14 cellular contexts compared by ENCODE assay signal in the genomic region with DNA sequence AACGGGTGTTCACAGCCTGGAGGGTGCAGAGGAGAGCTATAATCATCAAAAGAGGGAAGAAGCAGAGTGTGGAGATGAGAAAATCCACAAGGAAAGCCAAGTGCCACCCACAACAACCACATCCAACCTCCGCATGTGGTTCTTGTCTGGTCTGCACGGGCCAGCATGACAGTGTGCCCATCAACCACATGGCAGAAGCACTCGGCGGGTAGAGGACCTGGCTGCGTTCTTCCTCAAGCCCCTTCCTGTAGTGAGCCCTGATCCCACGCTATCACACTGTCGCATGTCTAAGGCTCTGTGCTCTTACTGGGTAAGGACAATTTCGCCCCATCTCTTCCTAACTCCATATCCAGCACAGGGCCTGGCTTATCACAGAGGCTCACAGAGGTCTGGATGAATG. TPM values are rescaled to one million over a fixed set of nuclear protein-coding genes. Genes with fewer than 3 reads are reported as not detected.
DNase-seq lines count a peak whose midpoint lies in the region; ATAC-seq and TF ChIP-seq lines count a peak whose summit lies in the region.
"Had no signal": no experiment of that assay in that cellular context is flagged by ENCODE, and none has a peak within 500 bp of the region (broad histone marks: within the 10 kb centered on the region; RNA-seq: fewer than 3 reads in every experiment).

No MANE protein-coding gene starts in this region.

- no peaks in the 10 kb centered on the region for H3K9me3 Mint-ChIP-seq in activated CD4-positive, alpha-beta memory T cell treated with anti-CD3 and anti-CD28 coated beads for 36 hours
- H3K9me3 Mint-ChIP-seq in stimulated activated memory B cell treated with anti-CD40 and anti-IgM and Interleukin-4, amounts not matched to agents 10 μg/mL and 1 μg/mL and 100 μg/mL, for 72 hours: no peaks in the 10 kb centered on the region

- H3K4me1 Mint-ChIP-seq in activated CD4-positive, alpha-beta memory T cell treated with anti-CD3 and anti-CD28 coated beads for 36 hours (ENCODE audit: low read depth): peaks cover 12% of the 10 kb centered on the region
- peaks cover 24% of the 10 kb centered on the region for H3K4me1 Mint-ChIP-seq in stimulated activated memory B cell treated with anti-CD40 and anti-IgM and Interleukin-4, amounts not matched to agents 10 μg/mL and 1 μg/mL and 100 μg/mL, for 72 hours

- H3K4me3 Mint-ChIP-seq in activated CD4-positive, alpha-beta memory T cell treated with anti-CD3 and anti-CD28 coated beads for 36 hours: no peak overlapping the region
- no peak overlapping the region for H3K4me3 Mint-ChIP-seq in stimulated activated memory B cell treated with anti-CD40 and anti-IgM and Interleukin-4, amounts not matched to agents 10 μg/mL and 1 μg/mL and 100 μg/mL, for 72 hours

- POLR2A ChIA-PET in activated CD4-positive, alpha-beta memory T cell treated with anti-CD3 and anti-CD28 coated beads for 36 hours (lab: Charles Lee): no interaction called here

- peaks cover 7% of the 10 kb centered on the region for H3K36me3 Mint-ChIP-seq in activated CD4-positive, alpha-beta memory T cell treated with anti-CD3 and anti-CD28 coated beads for 36 hours
- H3K36me3 Mint-ChIP-seq in stimulated activated memory B cell treated with anti-CD40 and anti-IgM and Interleukin-4, amounts not matched to agents 10 μg/mL and 1 μg/mL and 100 μg/mL, for 72 hours: peaks cover 47% of the 10 kb centered on the region

- CTCF ChIA-PET in activated CD4-positive, alpha-beta memory T cell treated with anti-CD3 and anti-CD28 coated beads for 36 hours (lab: Charles Lee): interaction anchor here (0.9 to 7.1 kb wide), 4 partner anchors 11 to 90 kb away, joined by 3 to 144 read pairs (median 14); a partner anchor contains a TSS

- H3K4me3 ChIP-seq in right atrium auricular region (no peak overlapping the region), esophagus squamous epithelium (no peak overlapping the region)

- TF ChIP-seq CTCF in right atrium auricular region (IDR thresholded peaks at IDR 0.05) (no peak), esophagus squamous epithelium (IDR thresholded peaks at IDR 0.05) (no peak)

- no peaks in the 10 kb centered on the region for H3K9me3 ChIP-seq in right atrium auricular region
- H3K9me3 ChIP-seq in esophagus squamous epithelium: no peaks in the 10 kb centered on the region

- peak overlapping the region; percentile 94 for H3K27ac Mint-ChIP-seq in activated CD4-positive, alpha-beta memory T cell treated with anti-CD3 and anti-CD28 coated beads for 36 hours
- H3K27ac Mint-ChIP-seq in stimulated activated memory B cell treated with anti-CD40 and anti-IgM and Interleukin-4, amounts not matched to agents 10 μg/mL and 1 μg/mL and 100 μg/mL, for 72 hours: peak overlapping the region; percentile 96

- WGBS in esophagus squamous epithelium, 2 donors: 89 to 90% methylated on average over 9 of the region's 9 CpGs

- H3K27me3 Mint-ChIP-seq in activated CD4-positive, alpha-beta memory T cell treated with anti-CD3 and anti-CD28 coated beads for 36 hours: no peaks in the 10 kb centered on the region
- H3K27me3 Mint-ChIP-seq in stimulated activated memory B cell treated with anti-CD40 and anti-IgM and Interleukin-4, amounts not matched to agents 10 μg/mL and 1 μg/mL and 100 μg/mL, for 72 hours: no peaks in the 10 kb centered on the region

- H3K36me3 ChIP-seq in right atrium auricular region (peaks cover 66% of the 10 kb centered on the region), esophagus squamous epithelium (peaks cover 34 to 95% (median 51%) of the 10 kb centered on the region in 3 donors)

- H3K27me3 ChIP-seq in right atrium auricular region (no peaks in the 10 kb centered on the region), esophagus squamous epithelium (no peaks in the 10 kb centered on the region)

- DNase-seq in Right ventricle myocardium superior: peak; percentile 13
- DNase-seq in right atrium auricular region (ENCODE audit: low spot score): no peak
- DNase-seq in activated CD4-positive, alpha-beta memory T cell treated with anti-CD3 and anti-CD28 coated beads for 36 hours: no peak
- DNase-seq in iPS-NIHi11 (ENCODE audit: low spot score): peak; percentile 4
- DNase-seq in esophagus squamous epithelium (lab: John Stamatoyannopoulos, UW): no peak
- DNase-seq in SW 1271 (lab: John Stamatoyannopoulos, UW): no peak
- no peak for DNase-seq in activated gamma-delta T cell (lab: John Stamatoyannopoulos, UW)
- DNase-seq: activated CD4-positive, CD25-positive, alpha-beta regulatory T cell; cortex of kidney; glutamatergic neuron; IMR-90; NCI-H2081 treated with DMSO at 0.1 percent for 48 hours had no signal

- H3K27ac ChIP-seq in right atrium auricular region (no peak overlapping the region), esophagus squamous epithelium (no peak overlapping the region)
- H3K27ac ChIP-seq: parathyroid adenoma had no signal

- no peak for TF ChIP-seq POLR2A in esophagus squamous epithelium (IDR thresholded peaks at IDR 0.05)

- H3K4me1 ChIP-seq in right atrium auricular region: peaks cover 0 to 16% of the 10 kb centered on the region in 2 donors
- peaks cover 12 to 19% (median 12%) of the 10 kb centered on the region in 3 donors for H3K4me1 ChIP-seq in esophagus squamous epithelium

- intact Hi-C loops in Right ventricle myocardium superior (cut with DNase I) (loop anchor here (5.0 kb wide), 1 partner anchor 55 kb away; a partner anchor contains a TSS), esophagus squamous epithelium (cut with DNase I) (no loop called here)
- intact Hi-C loops in activated CD4-positive, alpha-beta memory T cell treated with anti-CD3 and anti-CD28 coated beads for 36 hours (cut with micrococcal nuclease): no loop called here

- ATAC-seq in Right ventricle myocardium superior (ENCODE audit: poor library complexity): no peak
- no peak for ATAC-seq in stimulated activated memory B cell treated with anti-CD40 and anti-IgM and Interleukin-4, amounts not matched to agents 10 μg/mL and 1 μg/mL and 100 μg/mL, for 72 hours

RNA-seq across cellular contexts. Expression of a gene that starts 41.9 kb away (rescaled TPM):
- total RNA-seq in Right ventricle myocardium superior (19.0 TPM), right atrium auricular region (10 to 100 TPM; 13.7 to 18.8 TPM), esophagus squamous epithelium (100 to 1,000 TPM in 1 of 4 donors, 10 to 100 TPM in 3; 10.5 to 134 (median 24.4) TPM)
- 10 to 100 TPM; 27.9 to 29.7 TPM for total RNA-seq in activated CD4-positive, alpha-beta memory T cell treated with anti-CD3 and anti-CD28 coated beads for 36 hours

RNA-seq across cellular contexts. Expression of a gene that starts 53.0 kb away (rescaled TPM):
- 39.7 TPM for total RNA-seq in Right ventricle myocardium superior
- total RNA-seq in right atrium auricular region: 10 to 100 TPM; 46.5 to 57.3 TPM
- 10 to 100 TPM; 44.5 to 44.6 TPM for total RNA-seq in activated CD4-positive, alpha-beta memory T cell treated with anti-CD3 and anti-CD28 coated beads for 36 hours
- 100 to 1,000 TPM in 1 of 4 donors, 10 to 100 TPM in 3; 68.7 to 108 (median 79.5) TPM for total RNA-seq in esophagus squamous epithelium

Comparison
In these comparisons a context has a peak if more than half of its experiments do, and no peak if none do; other contexts are left out.
1. DNase-seq: peak in Right ventricle myocardium superior (single experiment) and iPS-NIHi11 (single experiment); none in right atrium auricular region (single experiment), activated CD4-positive, alpha-beta memory T cell treated with anti-CD3 and anti-CD28 coated beads for 36 hours (single experiment), esophagus squamous epithelium (single experiment), SW 1271 (0 of 2) and activated gamma-delta T cell (single experiment).